In the genomic region with DNA sequence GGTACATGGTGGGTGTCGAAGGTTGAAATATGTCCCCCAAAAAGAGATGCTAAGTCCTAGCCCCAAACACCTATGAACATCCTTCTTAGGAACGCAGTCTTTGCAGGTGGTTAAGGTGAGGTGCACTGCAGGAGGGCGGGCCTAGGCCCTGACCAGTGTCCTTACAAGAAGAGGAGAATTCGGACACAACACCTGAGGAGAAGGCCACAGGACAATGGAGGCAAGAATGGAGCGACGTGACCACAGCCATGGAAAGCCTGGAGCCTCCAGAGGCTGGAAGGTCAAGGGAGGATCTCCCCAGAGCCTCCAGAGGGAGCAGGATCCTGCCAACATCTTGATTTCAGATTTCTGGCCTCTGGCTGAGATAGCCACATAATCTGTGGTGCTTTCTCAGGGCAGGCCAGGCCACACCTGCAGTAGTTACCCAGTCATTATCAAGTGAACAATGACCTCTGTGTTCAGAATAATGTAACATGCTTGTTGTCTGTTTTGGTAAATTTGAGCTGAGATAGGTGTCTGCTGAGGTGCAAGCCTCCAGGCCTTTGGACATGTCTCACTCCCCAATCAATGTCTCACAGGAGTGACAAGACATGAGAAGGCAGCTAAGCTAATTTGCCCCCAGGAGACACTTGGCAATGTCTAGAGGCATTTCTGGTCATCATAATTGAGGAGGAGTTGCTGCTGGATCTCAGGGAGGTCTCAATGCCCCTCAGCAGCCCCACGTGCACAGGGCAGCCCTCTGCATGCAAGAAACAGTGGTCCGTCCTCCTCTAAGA, we compare ENCODE assay signal across 19 cellular contexts.
DNase-seq lines count a peak whose midpoint lies in the region; ATAC-seq and TF ChIP-seq lines count a peak whose summit lies in the region.
"Had no signal": no experiment of that assay in that cellular context is flagged by ENCODE, and none has a peak within 500 bp of the region (broad histone marks: within the 10 kb centered on the region; RNA-seq: fewer than 3 reads in every experiment).

No MANE protein-coding gene starts in this region.

- peaks cover 0 to 13% of the 10 kb centered on the region in 2 donors for H3K9me3 ChIP-seq in right atrium auricular region
- peaks cover 0 to 26% (median 10%) of the 10 kb centered on the region in 11 donors for H3K9me3 ChIP-seq in heart right ventricle
- H3K9me3 ChIP-seq in lung (ENCODE audit: control insufficient read depth in 2 of 2, insufficient read depth in 1 of 2, low read length in 1 of 2): peaks cover 0 to 34% of the 10 kb centered on the region in 2 donors
- peaks cover 0 to 28% (median 16%) of the 10 kb centered on the region in 8 donors for H3K9me3 ChIP-seq in spleen
- no peaks in the 10 kb centered on the region for H3K9me3 ChIP-seq in GM23248 (ENCODE audit: low read depth)

- TF ChIP-seq POLR2A in spleen (IDR thresholded peaks at IDR 0.05): no peak

- H3F3A ChIP-seq in GM23248 (ENCODE audit: insufficient read depth): no peaks in the 10 kb centered on the region

- WGBS in heart right ventricle, 2 donors: 77 to 82% methylated on average over 8 of the region's 8 CpGs
- WGBS in lung, 2 donors: 83 to 86% methylated on average over 8 of the region's 8 CpGs
- WGBS in spleen, 5 donors: 78 to 86% (median 82%) methylated on average over 8 of the region's 8 CpGs
- WGBS in GM23248 (ENCODE audit: low coverage in 1 of 2, low lambda C conversion rate in 2 of 2, missing lambda C conversion rate in 2 of 2), 2 experiments: 33 to 36% methylated on average over 8 of the region's 8 CpGs

- no peak for ATAC-seq in heart right ventricle
- no peak for ATAC-seq in lung (ENCODE audit: insufficient read depth, low FRiP score)
- ATAC-seq in HG03354 (IDR thresholded peaks at IDR 0.05; ENCODE audit: poor library complexity, severe bottlenecking, unreplicated experiment): no peak
- ATAC-seq: HepG2 had no signal

- no peak overlapping the region for H2AFZ ChIP-seq in GM23248
- H2AFZ ChIP-seq: PC-9 had no signal

- intact Hi-C loops in heart right ventricle (cut with DNase I) (no loop called here), spleen (cut with DNase I; ENCODE audit: low total_unique reads) (no loop called here)

- DNase-seq in right atrium auricular region (ENCODE audit: low spot score): peak; percentile 18
- no peak for DNase-seq in heart right ventricle
- DNase-seq in lung (ENCODE audit: low spot score): peak; percentile 9
- peak; percentile 41 for DNase-seq in spleen
- DNase-seq in anterior cingulate cortex (lab: John Stamatoyannopoulos, UW): no peak
- DNase-seq in GM23248: no peak
- DNase-seq: COR-L47, DMS153, EL, H9, NCI-H1092 treated with DMSO at 0.1 percent for 48 hours, NCI-H1694, NCI-H2107, NCI-H226, NCI-H526 treated with DMSO at 0.1 percent for 48 hours, PC-9 had no signal

- in situ Hi-C loops in GM23248 (cut with MboI): no loop called here

- no peaks in the 10 kb centered on the region for H4K20me1 ChIP-seq in GM23248 (ENCODE audit: insufficient read depth)

- H3K4me1 ChIP-seq in right atrium auricular region (no peaks in the 10 kb centered on the region), heart right ventricle (no peaks in the 10 kb centered on the region), lung (ENCODE audit: control insufficient read depth in 2 of 2, insufficient read depth in 2 of 2, low read length in 2 of 2) (no peaks in the 10 kb centered on the region), spleen (no peaks in the 10 kb centered on the region), GM23248 (ENCODE audit: insufficient read depth) (no peaks in the 10 kb centered on the region)

- H3K36me3 ChIP-seq in right atrium auricular region: no peaks in the 10 kb centered on the region
- no peaks in the 10 kb centered on the region for H3K36me3 ChIP-seq in heart right ventricle
- H3K36me3 ChIP-seq in lung (ENCODE audit: control insufficient read depth in 2 of 2, insufficient read depth in 2 of 2, low read length in 2 of 2): no peaks in the 10 kb centered on the region
- no peaks in the 10 kb centered on the region for H3K36me3 ChIP-seq in spleen
- H3K36me3 ChIP-seq in GM23248 (ENCODE audit: low read depth): no peaks in the 10 kb centered on the region

- H3K27ac ChIP-seq in right atrium auricular region: no peak overlapping the region
- no peak overlapping the region for H3K27ac ChIP-seq in heart right ventricle
- no peak overlapping the region for H3K27ac ChIP-seq in lung (ENCODE audit: low read depth in 1 of 2, low read length in 1 of 2)
- H3K27ac ChIP-seq in spleen: no peak overlapping the region
- H3K27ac ChIP-seq in GM23248: no peak overlapping the region
- H3K27ac ChIP-seq: KMS-11, PC-9 had no signal

- H3K27me3 ChIP-seq in right atrium auricular region (no peaks in the 10 kb centered on the region), heart right ventricle (peaks cover 0 to 30% (median 16%) of the 10 kb centered on the region in 7 donors), lung (ENCODE audit: control insufficient read depth, insufficient read depth) (peaks cover under 1% of the 10 kb centered on the region), spleen (replicated peaks in 1 of 7) (peaks cover 0 to 63% (median 0%) of the 10 kb centered on the region in 7 donors), GM23248 (replicated peaks; ENCODE audit: insufficient read depth) (no peaks in the 10 kb centered on the region)

- TF ChIP-seq CTCF in right atrium auricular region (IDR thresholded peaks at IDR 0.05) (no peak), heart right ventricle (IDR thresholded peaks at IDR 0.05) (no peak), lung (IDR thresholded peaks at IDR 0.05; ENCODE audit: control extremely low read depth, extremely low read depth) (no peak), spleen (IDR thresholded peaks at IDR 0.05 in 8 of 11, conservative IDR thresholded peaks at IDR 0.05 in 3 of 11) (no peak)

- H3K79me2 ChIP-seq in GM23248 (ENCODE audit: insufficient read depth): no peaks in the 10 kb centered on the region

- no peak overlapping the region for H3K4me2 ChIP-seq in GM23248 (ENCODE audit: unreplicated experiment)
- H3K4me2 ChIP-seq: KMS-11, PC-9 had no signal

- no peak overlapping the region for H3K9ac ChIP-seq in GM23248
- H3K9ac ChIP-seq: KMS-11 had no signal

- H3K4me3 ChIP-seq in right atrium auricular region: no peak overlapping the region
- H3K4me3 ChIP-seq in heart right ventricle: no peak overlapping the region
- H3K4me3 ChIP-seq in lung: no peak overlapping the region
- no peak overlapping the region for H3K4me3 ChIP-seq in spleen
- no peak overlapping the region for H3K4me3 ChIP-seq in GM23248
- H3K4me3 ChIP-seq: PC-9 had no signal

- no peaks in the 10 kb centered on the region for H3K9me2 ChIP-seq in GM23248 (ENCODE audit: insufficient read depth)

Comparison
In these comparisons a context has a peak if more than half of its experiments do, and no peak if none do; other contexts are left out.
1. DNase-seq: peak in right atrium auricular region (single experiment), lung (single experiment) and spleen (single experiment); none in heart right ventricle (0 of 2), anterior cingulate cortex (0 of 58) and GM23248 (single experiment).